ENCODE assay signal across 17 cellular contexts in the genomic region with DNA sequence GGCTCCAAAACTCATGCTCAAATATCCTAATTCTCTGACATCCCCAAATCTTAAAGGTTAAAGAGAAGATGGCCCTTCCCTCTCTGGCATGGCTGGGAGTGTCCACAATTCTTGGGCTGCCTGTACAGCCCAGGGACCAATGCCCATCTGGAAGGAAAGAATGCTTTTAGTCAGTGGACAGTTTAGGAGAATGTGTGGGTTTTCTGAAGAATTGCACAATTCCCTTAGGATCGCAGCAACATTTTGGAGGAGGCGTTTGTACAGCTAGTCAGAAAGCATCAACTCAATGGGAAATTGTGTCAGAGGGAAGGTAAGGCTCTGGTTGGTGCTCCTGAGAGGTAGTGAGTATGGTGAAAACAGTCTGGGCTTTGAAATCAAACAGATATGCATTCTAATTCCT. TPM values are rescaled to one million over a fixed set of nuclear protein-coding genes. Genes with fewer than 3 reads are reported as not detected.
DNase-seq lines count a peak whose midpoint lies in the region; ATAC-seq and TF ChIP-seq lines count a peak whose summit lies in the region.
"Had no signal": no experiment of that assay in that cellular context is flagged by ENCODE, and none has a peak within 500 bp of the region (broad histone marks: within the 10 kb centered on the region; RNA-seq: fewer than 3 reads in every experiment).

No MANE protein-coding gene starts in this region.

- CTCF ChIA-PET in activated CD8-positive, alpha-beta T cell treated with anti-CD3 and anti-CD28 coated beads, Interleukin-2, amount 10 ng/mL, durations not matched to agents 7 days and 5 days (lab: Charles Lee), result no interaction called here
- CTCF ChIA-PET in activated CD8-positive, alpha-beta T cell treated with anti-CD3 and anti-CD28 coated beads for 36 hours (lab: Charles Lee), result interaction anchor here (1.8 kb wide), 1 partner anchor 38 kb away, joined by 6 read pairs; no protein-coding TSS in a partner anchor

- peaks cover 0 to 3% of the 10 kb centered on the region in 2 donors for H3K36me3 ChIP-seq in aorta (ENCODE audit: control insufficient read depth in 1 of 2, insufficient read depth in 2 of 2, low read length in 1 of 2)

- peaks cover 4% of the 10 kb centered on the region for H3K4me1 Mint-ChIP-seq in activated CD8-positive, alpha-beta T cell treated with anti-CD3 and anti-CD28 coated beads, Interleukin-2, amount 10 ng/mL, durations not matched to agents 7 days and 5 days (ENCODE audit: low read depth)
- peaks cover 4% of the 10 kb centered on the region for H3K4me1 Mint-ChIP-seq in activated CD8-positive, alpha-beta T cell treated with anti-CD3 and anti-CD28 coated beads for 36 hours (ENCODE audit: low read depth)

- WGBS in aorta, 2 donors, result 10 to 13% methylated on average over 2 of the region's 2 CpGs

- no peaks in the 10 kb centered on the region for H3K9me3 Mint-ChIP-seq in activated CD8-positive, alpha-beta T cell treated with anti-CD3 and anti-CD28 coated beads, Interleukin-2, amount 10 ng/mL, durations not matched to agents 7 days and 5 days (ENCODE audit: insufficient read depth)
- no peaks in the 10 kb centered on the region for H3K9me3 Mint-ChIP-seq in activated CD8-positive, alpha-beta T cell treated with anti-CD3 and anti-CD28 coated beads for 36 hours
- H3K9me3 Mint-ChIP-seq: stimulated activated naive CD8-positive, alpha-beta T cell treated with anti-CD3 and anti-CD28 coated beads, Interleukin-15, Interleukin-2, amounts not matched to agents 100 ng/mL and 50 ng/mL, for 24 hours had no signal

- intact Hi-C loops in activated CD8-positive, alpha-beta T cell treated with anti-CD3 and anti-CD28 coated beads for 36 hours (cut with micrococcal nuclease), result no loop called here
- intact Hi-C loops in aorta (cut with DNase I), result no loop called here

- H3K27ac Mint-ChIP-seq in activated CD8-positive, alpha-beta T cell treated with anti-CD3 and anti-CD28 coated beads, Interleukin-2, amount 10 ng/mL, durations not matched to agents 7 days and 5 days, result peak overlapping the region; percentile 41
- no peak overlapping the region for H3K27ac Mint-ChIP-seq in activated CD8-positive, alpha-beta T cell treated with anti-CD3 and anti-CD28 coated beads for 36 hours
- H3K27ac Mint-ChIP-seq: stimulated activated naive CD8-positive, alpha-beta T cell treated with anti-CD3 and anti-CD28 coated beads, Interleukin-15, Interleukin-2, amounts not matched to agents 100 ng/mL and 50 ng/mL, for 24 hours had no signal

- H3K27ac ChIP-seq in aorta (ENCODE audit: low read depth in 1 of 2, low read length in 2 of 2), result peak overlapping the region; percentile 43 to 64
- H3K27ac ChIP-seq: hepatocyte, parathyroid adenoma had no signal

- peaks cover 6 to 21% of the 10 kb centered on the region in 2 donors for H3K4me1 ChIP-seq in aorta (ENCODE audit: control insufficient read depth in 1 of 2, insufficient read depth in 2 of 2, low read length in 2 of 2)

- H3K27me3 ChIP-seq in aorta (ENCODE audit: control insufficient read depth in 1 of 2, insufficient read depth in 2 of 2, low read length in 1 of 2), result no peaks in the 10 kb centered on the region
- H3K27me3 ChIP-seq: hepatocyte had no signal

- no peak for ATAC-seq in activated CD8-positive, alpha-beta T cell treated with anti-CD3 and anti-CD28 coated beads, Interleukin-2, amount 10 ng/mL, durations not matched to agents 7 days and 5 days
- no peak for ATAC-seq in activated CD8-positive, alpha-beta T cell treated with anti-CD3 and anti-CD28 coated beads for 36 hours
- peak; percentile 44 for ATAC-seq in aorta (ENCODE audit: low FRiP score)

- peaks cover 19% of the 10 kb centered on the region for H3K36me3 Mint-ChIP-seq in activated CD8-positive, alpha-beta T cell treated with anti-CD3 and anti-CD28 coated beads, Interleukin-2, amount 10 ng/mL, durations not matched to agents 7 days and 5 days (ENCODE audit: low read depth)
- H3K36me3 Mint-ChIP-seq in activated CD8-positive, alpha-beta T cell treated with anti-CD3 and anti-CD28 coated beads for 36 hours (ENCODE audit: low read depth), result peaks cover 15% of the 10 kb centered on the region

- H3K27me3 Mint-ChIP-seq in activated CD8-positive, alpha-beta T cell treated with anti-CD3 and anti-CD28 coated beads, Interleukin-2, amount 10 ng/mL, durations not matched to agents 7 days and 5 days (ENCODE audit: low read depth), result no peaks in the 10 kb centered on the region
- no peaks in the 10 kb centered on the region for H3K27me3 Mint-ChIP-seq in activated CD8-positive, alpha-beta T cell treated with anti-CD3 and anti-CD28 coated beads for 36 hours
- H3K27me3 Mint-ChIP-seq: stimulated activated naive CD8-positive, alpha-beta T cell treated with anti-CD3 and anti-CD28 coated beads, Interleukin-15, Interleukin-2, amounts not matched to agents 100 ng/mL and 50 ng/mL, for 24 hours had no signal

- POLR2A ChIA-PET in activated CD8-positive, alpha-beta T cell treated with anti-CD3 and anti-CD28 coated beads, Interleukin-2, amount 10 ng/mL, durations not matched to agents 7 days and 5 days (lab: Charles Lee), result no interaction called here
- POLR2A ChIA-PET in activated CD8-positive, alpha-beta T cell treated with anti-CD3 and anti-CD28 coated beads for 36 hours (lab: Charles Lee), result no interaction called here

- no peaks in the 10 kb centered on the region for H3K9me3 ChIP-seq in aorta (ENCODE audit: control insufficient read depth, low read length)

- no peak overlapping the region for H3K4me3 Mint-ChIP-seq in activated CD8-positive, alpha-beta T cell treated with anti-CD3 and anti-CD28 coated beads, Interleukin-2, amount 10 ng/mL, durations not matched to agents 7 days and 5 days
- no peak overlapping the region for H3K4me3 Mint-ChIP-seq in activated CD8-positive, alpha-beta T cell treated with anti-CD3 and anti-CD28 coated beads for 36 hours
- H3K4me3 Mint-ChIP-seq: stimulated activated naive CD8-positive, alpha-beta T cell treated with anti-CD3 and anti-CD28 coated beads, Interleukin-15, Interleukin-2, amounts not matched to agents 100 ng/mL and 50 ng/mL, for 24 hours had no signal

- no peak overlapping the region for H3K4me3 ChIP-seq in epithelial cell of esophagus (ENCODE audit: low read length)
- H3K4me3 ChIP-seq in aorta (ENCODE audit: low read length in 2 of 2), result no peak overlapping the region
- H3K4me3 ChIP-seq: hepatocyte had no signal

- no peak for DNase-seq in activated CD8-positive, alpha-beta T cell treated with anti-CD3 and anti-CD28 coated beads, Interleukin-2, amount 10 ng/mL, durations not matched to agents 7 days and 5 days
- no peak for DNase-seq in activated CD8-positive, alpha-beta T cell treated with anti-CD3 and anti-CD28 coated beads for 36 hours
- DNase-seq in epithelial cell of esophagus (ENCODE audit: low read depth), result peak; percentile 65
- DNase-seq in myocyte (ENCODE audit: low read depth), result peak; percentile 76
- peak in 1 of 2 donors; percentile 62 for DNase-seq in aorta
- no peak for DNase-seq in cortex of kidney (lab: John Stamatoyannopoulos, UW)
- DNase-seq in Kasumi-1 (lab: John Stamatoyannopoulos, UW), result no peak
- DNase-seq in A172 (ENCODE audit: low spot score), result no peak
- DNase-seq: 8988T; caudate nucleus; DMS53; MM.1S; NCI-H524; stimulated activated CD4-positive, alpha-beta T cell treated with anti-CD3 and anti-CD28 coated beads, Interleukin-4, amount 100 ng/mL, for 1 hour had no signal

- TF ChIP-seq CTCF in activated CD8-positive, alpha-beta T cell treated with anti-CD3 and anti-CD28 coated beads for 36 hours (IDR thresholded peaks at IDR 0.05), result no peak
- TF ChIP-seq CTCF in epithelial cell of esophagus (IDR thresholded peaks at IDR 0.05; ENCODE audit: insufficient read depth, low read depth, low read length, missing control alignments), result no peak

RNA-seq across cellular contexts. Expression of a gene that starts 15.0 kb away (rescaled TPM):
- 100 to 1,000 TPM in 1 of 2 experiments, 10 to 100 TPM in 1; 95.8 to 105 TPM for total RNA-seq in activated CD8-positive, alpha-beta T cell treated with anti-CD3 and anti-CD28 coated beads, Interleukin-2, amount 10 ng/mL, durations not matched to agents 7 days and 5 days
- total RNA-seq in activated CD8-positive, alpha-beta T cell treated with anti-CD3 and anti-CD28 coated beads for 36 hours, result 10 to 100 TPM; 71.4 to 76.7 TPM
- 33.5 and 42.0 TPM in 2 replicates for total RNA-seq in myocyte
- 70.4 TPM for polyA plus RNA-seq in myocyte (2012)
- 100 to 1,000 TPM in 1 of 2 donors, 10 to 100 TPM in 1; 67.5 to 113 TPM for total RNA-seq in aorta
- polyA plus RNA-seq in aorta, result 100 to 1,000 TPM in 1 of 2 donors, 10 to 100 TPM in 1; 49.5 to 533 TPM
- 21.8 and 28.7 TPM in 2 replicates for total RNA-seq in A172 (2014; rRNA removed; shearing (Covaris generic))

RNA-seq across cellular contexts. Expression of a gene that starts 22.6 kb away (rescaled TPM):
- 100 to 1,000 TPM; 135 to 149 TPM for total RNA-seq in activated CD8-positive, alpha-beta T cell treated with anti-CD3 and anti-CD28 coated beads, Interleukin-2, amount 10 ng/mL, durations not matched to agents 7 days and 5 days
- total RNA-seq in activated CD8-positive, alpha-beta T cell treated with anti-CD3 and anti-CD28 coated beads for 36 hours, result 100 to 1,000 TPM; 226 to 228 TPM
- total RNA-seq in myocyte (87.2 and 112 TPM in 2 replicates), aorta (10 to 100 TPM; 45.0 to 54.9 TPM)
- polyA plus RNA-seq in myocyte (2012), result 299 TPM
- 10 to 100 TPM; 46.5 to 95.4 TPM for polyA plus RNA-seq in aorta
- total RNA-seq in A172 (2014; rRNA removed; shearing (Covaris generic)), result 153 and 154 TPM in 2 replicates

RNA-seq across cellular contexts. Expression of a gene that starts 29.8 kb away (rescaled TPM):
- 1 to 10 TPM; 7.3 to 7.8 TPM for total RNA-seq in activated CD8-positive, alpha-beta T cell treated with anti-CD3 and anti-CD28 coated beads, Interleukin-2, amount 10 ng/mL, durations not matched to agents 7 days and 5 days
- 1 to 10 TPM; 7.4 to 8.0 TPM for total RNA-seq in activated CD8-positive, alpha-beta T cell treated with anti-CD3 and anti-CD28 coated beads for 36 hours
- total RNA-seq in myocyte (21.7 and 29.3 TPM in 2 replicates), aorta (10 to 100 TPM; 15.0 to 21.6 TPM)
- polyA plus RNA-seq in myocyte (2012), result 13.7 TPM
- 1 to 10 TPM; 2.7 to 4.4 TPM for polyA plus RNA-seq in aorta
- total RNA-seq in A172 (2014; rRNA removed; shearing (Covaris generic)), result 0.19 and 1.7 TPM in 2 replicates

RNA-seq across cellular contexts. Expression of a gene that starts 42.0 kb away (rescaled TPM):
- 10 to 100 TPM; 62.5 to 67.3 TPM for total RNA-seq in activated CD8-positive, alpha-beta T cell treated with anti-CD3 and anti-CD28 coated beads, Interleukin-2, amount 10 ng/mL, durations not matched to agents 7 days and 5 days
- total RNA-seq in activated CD8-positive, alpha-beta T cell treated with anti-CD3 and anti-CD28 coated beads for 36 hours, result 10 to 100 TPM; 68.4 to 73.0 TPM
- total RNA-seq in myocyte (302 and 340 TPM in 2 replicates), aorta (100 to 1,000 TPM; 510 to 729 TPM)
- 616 TPM for polyA plus RNA-seq in myocyte (2012)
- polyA plus RNA-seq in aorta, result 1,000 to 10,000 TPM in 1 of 2 donors, 100 to 1,000 TPM in 1; 184 to 1,248 TPM
- total RNA-seq in A172 (2014; rRNA removed; shearing (Covaris generic)), result 189 and 215 TPM in 2 replicates

RNA-seq across cellular contexts. Expression of a gene that starts 52.6 kb away (rescaled TPM):
- 100 to 1,000 TPM; 104 to 109 TPM for total RNA-seq in activated CD8-positive, alpha-beta T cell treated with anti-CD3 and anti-CD28 coated beads, Interleukin-2, amount 10 ng/mL, durations not matched to agents 7 days and 5 days
- total RNA-seq in activated CD8-positive, alpha-beta T cell treated with anti-CD3 and anti-CD28 coated beads for 36 hours, result 100 to 1,000 TPM; 118 to 120 TPM
- total RNA-seq in myocyte (125 and 146 TPM in 2 replicates), aorta (100 to 1,000 TPM; 119 to 137 TPM)
- polyA plus RNA-seq in myocyte (2012), result 602 TPM
- 100 to 1,000 TPM; 110 to 124 TPM for polyA plus RNA-seq in aorta
- 119 and 124 TPM in 2 replicates for total RNA-seq in A172 (2014; rRNA removed; shearing (Covaris generic))

Comparison
In these comparisons a context has a peak if more than half of its experiments do, and no peak if none do; other contexts are left out.
1. DNase-seq: peak in epithelial cell of esophagus (single experiment) and myocyte (single experiment); none in activated CD8-positive, alpha-beta T cell treated with anti-CD3 and anti-CD28 coated beads, Interleukin-2, amount 10 ng/mL, durations not matched to agents 7 days and 5 days (single experiment), activated CD8-positive, alpha-beta T cell treated with anti-CD3 and anti-CD28 coated beads for 36 hours (single experiment), cortex of kidney (single experiment), Kasumi-1 (0 of 2) and A172 (single experiment).